1 cellular context compared by ENCODE assay signal in the genomic region with DNA sequence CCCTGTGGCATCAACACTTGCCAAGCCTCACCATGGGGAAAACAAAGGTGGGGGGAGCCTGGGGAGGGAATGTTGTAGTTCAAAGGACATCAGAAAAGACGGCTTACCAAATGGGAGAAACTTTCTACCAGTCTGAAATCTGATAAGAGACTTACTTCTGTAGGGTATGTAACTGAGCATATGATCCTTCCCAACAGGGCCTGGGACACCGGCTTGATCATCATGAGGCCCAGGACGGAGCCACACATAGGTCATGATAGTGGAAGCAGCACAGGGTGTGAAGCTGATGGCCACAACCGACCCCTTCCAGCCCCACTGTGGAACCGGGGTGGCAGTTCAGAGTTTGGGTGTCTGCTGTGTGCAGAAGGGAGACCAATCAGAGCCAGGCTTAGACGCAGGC.
TF ChIP-seq lines count a peak whose summit lies in the region.

No MANE protein-coding gene starts in this region.

TF ChIP-seq in GM23338, 12 proteins besides CTCF, POLR2A, EP300 and RAD21 (continued from another document):
- no peak for TF ChIP-seq ZNF462 (CRISPR knock-in tag; IDR thresholded peaks at IDR 0.05)
- TF ChIP-seq, protein P1, sequence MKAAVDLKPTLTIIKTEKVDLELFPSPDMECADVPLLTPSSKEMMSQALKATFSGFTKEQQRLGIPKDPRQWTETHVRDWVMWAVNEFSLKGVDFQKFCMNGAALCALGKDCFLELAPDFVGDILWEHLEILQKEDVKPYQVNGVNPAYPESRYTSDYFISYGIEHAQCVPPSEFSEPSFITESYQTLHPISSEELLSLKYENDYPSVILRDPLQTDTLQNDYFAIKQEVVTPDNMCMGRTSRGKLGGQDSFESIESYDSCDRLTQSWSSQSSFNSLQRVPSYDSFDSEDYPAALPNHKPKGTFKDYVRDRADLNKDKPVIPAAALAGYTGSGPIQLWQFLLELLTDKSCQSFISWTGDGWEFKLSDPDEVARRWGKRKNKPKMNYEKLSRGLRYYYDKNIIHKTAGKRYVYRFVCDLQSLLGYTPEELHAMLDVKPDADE (IDR thresholded peaks at IDR 0.05) = no peak
